Comparison of ENCODE assay signal across 29 cellular contexts in genomic region chr2:88125924-88126771, GRCh38. TPM values are rescaled to one million over a fixed set of nuclear protein-coding genes. Genes with fewer than 3 reads are reported as not detected.
DNase-seq lines count a peak whose midpoint lies in the region; ATAC-seq and TF ChIP-seq lines count a peak whose summit lies in the region.
"Had no signal": no experiment of that assay in that cellular context is flagged by ENCODE, and none has a peak within 500 bp of the region (broad histone marks: within the 10 kb centered on the region; RNA-seq: fewer than 3 reads in every experiment).

No MANE protein-coding gene starts in this region.

- peak overlapping the region; percentile 6 for H3K14ac ChIP-seq in neuronal stem cell (ENCODE audit: low read length)

- H2BK120ac ChIP-seq in neuronal stem cell (ENCODE audit: low read depth, low read length) = no peak overlapping the region

- peaks cover 20% of the 10 kb centered on the region for H3K27me3 Mint-ChIP-seq in activated naive CD4-positive, alpha-beta T cell treated with anti-CD3 and anti-CD28 coated beads, Interleukin-2, amount 10 ng/mL, durations not matched to agents 7 days and 5 days
- peaks cover 50% of the 10 kb centered on the region for H3K27me3 Mint-ChIP-seq in stimulated activated memory B cell treated with anti-CD40 and anti-IgM and Interleukin-4, amounts not matched to agents 10 μg/mL and 1 μg/mL and 100 μg/mL, for 72 hours
- H3K27me3 Mint-ChIP-seq in activated naive CD8-positive, alpha-beta T cell treated with anti-CD3 and anti-CD28 coated beads for 36 hours = no peaks in the 10 kb centered on the region

- 28% methylated on average over 11 of the region's 11 CpGs for WGBS in liver
- WGBS in neuronal stem cell (ENCODE audit: extremely low coverage in 2 of 2, insufficient read length in 2 of 2, insufficient replicate concordance in 1 of 2), 2 donors = no CpG with 5 or more reads among the region's 11 CpGs

- DNase-seq in activated naive CD4-positive, alpha-beta T cell treated with anti-CD3 and anti-CD28 coated beads, Interleukin-2, amount 10 ng/mL, durations not matched to agents 7 days and 5 days = no peak
- DNase-seq in activated naive CD4-positive, alpha-beta T cell treated with anti-CD3 and anti-CD28 coated beads, Interleukin-2, amount 50 U/mL, for 16 hours = no peak
- DNase-seq in neuronal stem cell (ENCODE audit: low spot score) (no peak), NOMO-1 treated with DMSO at 0.1 percent for 48 hours (lab: John Stamatoyannopoulos, UW; ENCODE audit: unreplicated experiment) (no peak)
- no peak for DNase-seq in activated naive CD8-positive, alpha-beta T cell treated with anti-CD3 and anti-CD28 coated beads for 36 hours
- DNase-seq: ACHN, BE2C, DMS153, DND-41, GM23248, H7, KBM-7, MV-4-11, NCI-H1105, NCI-H1436 treated with DMSO at 0.1 percent for 48 hours, NCI-H1930, NCI-H2107, NCI-H774, PC-3, Right ventricle myocardium superior had no signal

- no peak overlapping the region for H3K4me3 Mint-ChIP-seq in activated naive CD4-positive, alpha-beta T cell treated with anti-CD3 and anti-CD28 coated beads, Interleukin-2, amount 10 ng/mL, durations not matched to agents 7 days and 5 days
- H3K4me3 Mint-ChIP-seq in stimulated activated memory B cell treated with anti-CD40 and anti-IgM and Interleukin-4, amounts not matched to agents 10 μg/mL and 1 μg/mL and 100 μg/mL, for 72 hours = no peak overlapping the region
- H3K4me3 Mint-ChIP-seq in activated naive CD8-positive, alpha-beta T cell treated with anti-CD3 and anti-CD28 coated beads for 36 hours = no peak overlapping the region
- H3K4me3 Mint-ChIP-seq: CD14-positive monocyte had no signal

- no peaks in the 10 kb centered on the region for H3K9me3 Mint-ChIP-seq in activated naive CD4-positive, alpha-beta T cell treated with anti-CD3 and anti-CD28 coated beads, Interleukin-2, amount 10 ng/mL, durations not matched to agents 7 days and 5 days
- no peaks in the 10 kb centered on the region for H3K9me3 Mint-ChIP-seq in stimulated activated memory B cell treated with anti-CD40 and anti-IgM and Interleukin-4, amounts not matched to agents 10 μg/mL and 1 μg/mL and 100 μg/mL, for 72 hours
- H3K9me3 Mint-ChIP-seq in activated naive CD8-positive, alpha-beta T cell treated with anti-CD3 and anti-CD28 coated beads for 36 hours = no peaks in the 10 kb centered on the region
- H3K9me3 Mint-ChIP-seq: CD14-positive monocyte had no signal

- no peak for ATAC-seq in stimulated activated memory B cell treated with anti-CD40 and anti-IgM and Interleukin-4, amounts not matched to agents 10 μg/mL and 1 μg/mL and 100 μg/mL, for 72 hours
- no peak for ATAC-seq in HG02588 (IDR thresholded peaks at IDR 0.05; ENCODE audit: unreplicated experiment)
- ATAC-seq: PC-3 had no signal

- H3K4me2 ChIP-seq in neuronal stem cell (ENCODE audit: insufficient read depth, low read length, poor library complexity, severe bottlenecking) = no peak overlapping the region

- no peak overlapping the region for H2BK12ac ChIP-seq in neuronal stem cell (ENCODE audit: low read length)

- H4K8ac ChIP-seq in neuronal stem cell (ENCODE audit: low read depth, low read length) = no peak overlapping the region

- no peaks in the 10 kb centered on the region for H3K79me1 ChIP-seq in neuronal stem cell (ENCODE audit: low read depth, low read length)

- H3K27ac ChIP-seq in liver (ENCODE audit: low read depth in 1 of 2, low read length in 2 of 2) (peak overlapping the region; percentile 48 to 68), neuronal stem cell (replicated peaks; ENCODE audit: low read length) (no peak overlapping the region)
- H3K27ac ChIP-seq: 22Rv1, GM23248 had no signal

- H2AFZ ChIP-seq in neuronal stem cell (ENCODE audit: low read length) = no peak overlapping the region
- H2AFZ ChIP-seq: GM23248 had no signal

- peak overlapping the region; percentile 28 for H3K27ac Mint-ChIP-seq in activated naive CD4-positive, alpha-beta T cell treated with anti-CD3 and anti-CD28 coated beads, Interleukin-2, amount 10 ng/mL, durations not matched to agents 7 days and 5 days
- H3K27ac Mint-ChIP-seq in stimulated activated memory B cell treated with anti-CD40 and anti-IgM and Interleukin-4, amounts not matched to agents 10 μg/mL and 1 μg/mL and 100 μg/mL, for 72 hours = no peak overlapping the region
- no peak overlapping the region for H3K27ac Mint-ChIP-seq in activated naive CD8-positive, alpha-beta T cell treated with anti-CD3 and anti-CD28 coated beads for 36 hours
- H3K27ac Mint-ChIP-seq: CD14-positive monocyte had no signal

- H3K4me3 ChIP-seq in liver (ENCODE audit: low read depth in 1 of 3, low read length in 3 of 3) = peak overlapping the region; percentile 63 to 98 (median 95)
- H3K4me3 ChIP-seq in neuronal stem cell (ENCODE audit: low read length in 2 of 2) = no peak overlapping the region
- H3K4me3 ChIP-seq: GM23248 had no signal

- H2BK5ac ChIP-seq in neuronal stem cell (ENCODE audit: low read length) = no peak overlapping the region

- no peak overlapping the region for H4K91ac ChIP-seq in neuronal stem cell (ENCODE audit: low read depth, low read length, poor library complexity)

- H2BK15ac ChIP-seq in neuronal stem cell (ENCODE audit: low read length) = no peak overlapping the region

- peak overlapping the region; percentile 53 to 88 for H3K9ac ChIP-seq in liver (ENCODE audit: low read depth in 1 of 2, low read length in 2 of 2)
- no peak overlapping the region for H3K9ac ChIP-seq in neuronal stem cell (ENCODE audit: low read depth, low read length, poor library complexity)
- H3K9ac ChIP-seq: GM23248 had no signal

- H3K36me3 Mint-ChIP-seq in activated naive CD4-positive, alpha-beta T cell treated with anti-CD3 and anti-CD28 coated beads, Interleukin-2, amount 10 ng/mL, durations not matched to agents 7 days and 5 days = no peaks in the 10 kb centered on the region
- H3K36me3 Mint-ChIP-seq in stimulated activated memory B cell treated with anti-CD40 and anti-IgM and Interleukin-4, amounts not matched to agents 10 μg/mL and 1 μg/mL and 100 μg/mL, for 72 hours = no peaks in the 10 kb centered on the region
- no peaks in the 10 kb centered on the region for H3K36me3 Mint-ChIP-seq in activated naive CD8-positive, alpha-beta T cell treated with anti-CD3 and anti-CD28 coated beads for 36 hours
- H3K36me3 Mint-ChIP-seq: CD14-positive monocyte had no signal

- H3K4ac ChIP-seq in neuronal stem cell (ENCODE audit: low read length) = no peak overlapping the region

- H3K4me1 ChIP-seq in liver (ENCODE audit: control insufficient read depth in 4 of 4, insufficient read depth in 4 of 4, low read length in 3 of 4) (peaks cover 13 to 49% (median 34%) of the 10 kb centered on the region in 4 donors), neuronal stem cell (ENCODE audit: control insufficient read depth in 2 of 2, insufficient read depth in 1 of 2, low read depth in 1 of 2, low read length in 2 of 2) (no peaks in the 10 kb centered on the region)
- H3K4me1 ChIP-seq: BE2C had no signal

- H3K27me3 ChIP-seq in liver (ENCODE audit: control insufficient read depth in 4 of 4, insufficient read depth in 4 of 4, low read length in 3 of 4) = no peaks in the 10 kb centered on the region
- H3K27me3 ChIP-seq in neuronal stem cell (ENCODE audit: control insufficient read depth in 3 of 3, insufficient read depth in 3 of 3, low read depth in 1 of 3, low read length in 3 of 3) = peaks cover 0 to 21% (median 0%) of the 10 kb centered on the region in 3 experiments
- H3K27me3 ChIP-seq: BE2C had no signal

- H2AK5ac ChIP-seq in neuronal stem cell (ENCODE audit: low read depth, low read length) = no peak overlapping the region

- CTCF ChIA-PET in activated naive CD4-positive, alpha-beta T cell treated with anti-CD3 and anti-CD28 coated beads, Interleukin-2, amount 10 ng/mL, durations not matched to agents 7 days and 5 days (lab: Charles Lee) = no interaction called here

- no peak for TF ChIP-seq RAD21 in liver (IDR thresholded peaks at IDR 0.05)

- H3K36me3 ChIP-seq in liver (ENCODE audit: control insufficient read depth in 4 of 4, insufficient read depth in 3 of 4, low read depth in 1 of 4, low read length in 3 of 4) = peaks cover 0 to 8% (median 5%) of the 10 kb centered on the region in 4 donors
- H3K36me3 ChIP-seq in neuronal stem cell (replicated peaks in 1 of 2; ENCODE audit: control insufficient read depth in 2 of 2, insufficient read depth in 2 of 2, low read length in 2 of 2) = no peaks in the 10 kb centered on the region
- H3K36me3 ChIP-seq: BE2C had no signal

- H3K4me1 Mint-ChIP-seq in activated naive CD4-positive, alpha-beta T cell treated with anti-CD3 and anti-CD28 coated beads, Interleukin-2, amount 10 ng/mL, durations not matched to agents 7 days and 5 days = no peaks in the 10 kb centered on the region
- H3K4me1 Mint-ChIP-seq in stimulated activated memory B cell treated with anti-CD40 and anti-IgM and Interleukin-4, amounts not matched to agents 10 μg/mL and 1 μg/mL and 100 μg/mL, for 72 hours = no peaks in the 10 kb centered on the region
- H3K4me1 Mint-ChIP-seq in activated naive CD8-positive, alpha-beta T cell treated with anti-CD3 and anti-CD28 coated beads for 36 hours = no peaks in the 10 kb centered on the region
- H3K4me1 Mint-ChIP-seq: CD14-positive monocyte had no signal

- no peak overlapping the region for H3K23ac ChIP-seq in neuronal stem cell (ENCODE audit: low read depth, low read length, poor library complexity)

- no peak overlapping the region for H3K18ac ChIP-seq in neuronal stem cell (ENCODE audit: low read length)

- TF ChIP-seq CTCF in liver (IDR thresholded peaks at IDR 0.05; ENCODE audit: low read depth, low read length, missing input control) = no peak

- no peaks in the 10 kb centered on the region for H3K9me3 ChIP-seq in liver (ENCODE audit: control insufficient read depth in 4 of 4, low read length in 3 of 4)
- H3K9me3 ChIP-seq in neuronal stem cell (replicated peaks in 1 of 2; ENCODE audit: control insufficient read depth in 2 of 2, insufficient read depth in 1 of 2, low read depth in 1 of 2, low read length in 2 of 2) = no peaks in the 10 kb centered on the region
- H3K9me3 ChIP-seq: BE2C had no signal

TF ChIP-seq in liver, 16 proteins besides CTCF, POLR2A, EP300 and RAD21:
- no peak for TF ChIP-seq RXRA (IDR thresholded peaks at IDR 0.05)
- TF ChIP-seq FOXA2 (IDR thresholded peaks at IDR 0.05) = no peak

RNA-seq across cellular contexts. Expression of gene FABP1, which starts 1.7 kb away (rescaled TPM):
- total RNA-seq in liver = 1,000 to 10,000 TPM in 1 of 2 donors, 100 to 1,000 TPM in 1; 975 to 1,486 TPM
- 1,000 to 10,000 TPM; 3,125 to 7,337 TPM for polyA plus RNA-seq in liver
- polyA plus RNA-seq in neuronal stem cell (2013, experiment 1 of 2) = 0.17 TPM
- 0.35 TPM for polyA plus RNA-seq in neuronal stem cell (2013, experiment 2 of 2)
- not detected for total RNA-seq in activated naive CD8-positive, alpha-beta T cell treated with anti-CD3 and anti-CD28 coated beads for 36 hours
- total RNA-seq: GM23248, H7, HT1080, LHCN-M2, MCF 10A, PC-3, Right ventricle myocardium superior, RPMI7951 had no signal
- polyA plus RNA-seq: CD14-positive monocyte, GM23248 had no signal

RNA-seq across cellular contexts. Expression of gene THNSL2, which starts 44.0 kb away (rescaled TPM):
- total RNA-seq in liver = 10 to 100 TPM in 1 of 2 donors, 1 to 10 TPM in 1; 6.9 to 50.9 TPM
- polyA plus RNA-seq in liver = 10 to 100 TPM; 15.6 to 18.7 TPM
- polyA plus RNA-seq in neuronal stem cell (2013, experiment 1 of 2) = 13.4 TPM
- 13.8 TPM for polyA plus RNA-seq in neuronal stem cell (2013, experiment 2 of 2)
- 1 to 10 TPM; 1.0 to 1.3 TPM for total RNA-seq in activated naive CD8-positive, alpha-beta T cell treated with anti-CD3 and anti-CD28 coated beads for 36 hours
- total RNA-seq: HT1080 had no signal

RNA-seq across cellular contexts. Expression of gene SMYD1, which starts 58.5 kb away (rescaled TPM):
- total RNA-seq in liver = not detected
- not detected for polyA plus RNA-seq in liver
- 0.01 TPM for polyA plus RNA-seq in neuronal stem cell (2013, experiment 1 of 2)
- 0.03 TPM for polyA plus RNA-seq in neuronal stem cell (2013, experiment 2 of 2)
- not detected for total RNA-seq in activated naive CD8-positive, alpha-beta T cell treated with anti-CD3 and anti-CD28 coated beads for 36 hours
- total RNA-seq: GM23248, HT1080, MCF 10A, PC-3, RPMI7951 had no signal
- polyA plus RNA-seq: CD14-positive monocyte, GM23248 had no signal

Comparison
In these comparisons a context has a peak if more than half of its experiments do, and no peak if none do; other contexts are left out.
1. H3K4me3 ChIP-seq: peak in liver (3 of 3); none in neuronal stem cell (0 of 2).
2. RNA of gene FABP1, which starts 1.7 kb away (total RNA-seq): 975 to 1,486 TPM in liver; not detected in activated naive CD8-positive, alpha-beta T cell treated with anti-CD3 and anti-CD28 coated beads for 36 hours; every median in the first group is over 100 times any median in the second.